ENCODE assay signal across 28 cellular contexts in genomic region chr4:6357476-6357875, GRCh38.
"Had no signal": no experiment of that assay in that cellular context is flagged by ENCODE, and none has a peak within 500 bp of the region (broad histone marks: within the 10 kb centered on the region; RNA-seq: fewer than 3 reads in every experiment).

No MANE protein-coding gene starts in this region.

- ATAC-seq: foreskin keratinocyte, gastroesophageal sphincter, left colon, left lobe of liver, lower lobe of right lung, mucosa of descending colon had no signal

- H3K4me3 Mint-ChIP-seq: dendritic cell treated with granulocyte-macrophage colony-stimulating factor and Interleukin-4, amounts not matched to agents 40 ng/mL and 50 ng/mL, for 4 days; endodermal cell; immature natural killer cell; mesothelial cell of epicardium; naive B cell had no signal

- H3K4me1 Mint-ChIP-seq: mesothelial cell of epicardium had no signal

- H3K4me2 ChIP-seq: hepatocyte had no signal

- H2AFZ ChIP-seq: hepatocyte had no signal

- H3K27me3 ChIP-seq: colonic mucosa, foreskin keratinocyte, hepatocyte had no signal

- H3K9me3 ChIP-seq: colonic mucosa, esophagus muscularis mucosa, gastroesophageal sphincter, heart left ventricle, left ventricle myocardium inferior, lower lobe of right lung, mucosa of descending colon had no signal

- DNase-seq: colonic mucosa; cortex of kidney; effector CD4-positive, alpha-beta T cell; effector memory CD4-positive, alpha-beta T cell; endodermal cell; erythroblast; foreskin keratinocyte; hypothalamus; immature natural killer cell; islet precursor cell; kidney; kidney glomerular epithelial cell; left colon; left ventricle myocardium inferior; lower lobe of right lung; mesenchymal stem cell; mucosa of descending colon; naive B cell had no signal

- H3K36me3 Mint-ChIP-seq: immature natural killer cell, mesothelial cell of epicardium, naive B cell had no signal

- H3K4me3 ChIP-seq: colonic mucosa, esophagus muscularis mucosa, gastroesophageal sphincter, heart left ventricle, hepatocyte, left ventricle myocardium inferior, lower lobe of right lung, mucosa of descending colon had no signal

- H3K27ac Mint-ChIP-seq: dendritic cell treated with granulocyte-macrophage colony-stimulating factor and Interleukin-4, amounts not matched to agents 40 ng/mL and 50 ng/mL, for 4 days; endodermal cell; immature natural killer cell; mesothelial cell of epicardium had no signal

- H3K36me3 ChIP-seq: colonic mucosa, esophagus muscularis mucosa, gastroesophageal sphincter, heart left ventricle, left ventricle myocardium inferior, lower lobe of right lung had no signal

- H3K4me1 ChIP-seq: colonic mucosa, esophagus muscularis mucosa, foreskin keratinocyte, gastroesophageal sphincter, heart left ventricle, left ventricle myocardium inferior, lower lobe of right lung had no signal

- FAIRE-seq: endometrium, frontal cortex, kidney had no signal

- H3K79me2 ChIP-seq: hepatocyte had no signal

- H3K9me3 Mint-ChIP-seq: dendritic cell treated with granulocyte-macrophage colony-stimulating factor and Interleukin-4, amounts not matched to agents 40 ng/mL and 50 ng/mL, for 4 days; endodermal cell; immature natural killer cell; mesothelial cell of epicardium had no signal

- H3K27ac ChIP-seq: colonic mucosa, epithelial cell of prostate, esophagus muscularis mucosa, foreskin keratinocyte, gastroesophageal sphincter, heart left ventricle, hepatocyte, left ventricle myocardium inferior, lower lobe of right lung had no signal
